Comparison of ENCODE assay signal across 1 cellular context in the genomic region with DNA sequence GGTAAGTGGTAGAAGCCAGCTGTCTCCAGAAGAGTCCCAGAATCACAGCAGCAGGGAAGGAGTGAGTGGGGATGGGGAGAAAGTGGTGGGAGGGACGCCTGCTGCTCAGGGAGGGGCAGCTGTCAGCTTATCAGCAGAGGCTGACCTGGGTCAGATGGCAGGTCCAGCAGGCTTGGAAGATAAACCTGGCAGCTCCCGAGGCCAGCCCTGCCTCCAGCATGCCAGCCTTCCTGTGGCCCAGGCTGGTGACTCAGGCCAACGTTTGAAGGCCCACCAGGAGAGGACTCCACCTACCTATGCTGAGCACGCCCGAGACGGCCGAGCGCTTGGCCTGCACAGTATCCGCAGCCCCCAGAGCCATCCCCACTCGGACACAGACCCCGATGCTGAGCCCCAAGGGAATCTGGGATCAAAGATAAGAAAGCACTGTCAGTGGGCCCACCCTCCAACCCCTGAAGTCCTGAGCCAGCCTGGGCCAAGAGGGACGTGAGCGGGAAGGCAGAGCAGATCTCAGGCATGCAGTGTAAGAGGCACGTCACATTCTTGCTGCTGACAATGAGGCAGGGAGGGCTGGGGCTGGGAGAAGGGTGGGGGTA.
TF ChIP-seq lines count a peak whose summit lies in the region.

No MANE protein-coding gene starts in this region.

TF ChIP-seq in GM23338, 12 proteins besides CTCF, POLR2A, EP300 and RAD21:
- TF ChIP-seq, protein P1, sequence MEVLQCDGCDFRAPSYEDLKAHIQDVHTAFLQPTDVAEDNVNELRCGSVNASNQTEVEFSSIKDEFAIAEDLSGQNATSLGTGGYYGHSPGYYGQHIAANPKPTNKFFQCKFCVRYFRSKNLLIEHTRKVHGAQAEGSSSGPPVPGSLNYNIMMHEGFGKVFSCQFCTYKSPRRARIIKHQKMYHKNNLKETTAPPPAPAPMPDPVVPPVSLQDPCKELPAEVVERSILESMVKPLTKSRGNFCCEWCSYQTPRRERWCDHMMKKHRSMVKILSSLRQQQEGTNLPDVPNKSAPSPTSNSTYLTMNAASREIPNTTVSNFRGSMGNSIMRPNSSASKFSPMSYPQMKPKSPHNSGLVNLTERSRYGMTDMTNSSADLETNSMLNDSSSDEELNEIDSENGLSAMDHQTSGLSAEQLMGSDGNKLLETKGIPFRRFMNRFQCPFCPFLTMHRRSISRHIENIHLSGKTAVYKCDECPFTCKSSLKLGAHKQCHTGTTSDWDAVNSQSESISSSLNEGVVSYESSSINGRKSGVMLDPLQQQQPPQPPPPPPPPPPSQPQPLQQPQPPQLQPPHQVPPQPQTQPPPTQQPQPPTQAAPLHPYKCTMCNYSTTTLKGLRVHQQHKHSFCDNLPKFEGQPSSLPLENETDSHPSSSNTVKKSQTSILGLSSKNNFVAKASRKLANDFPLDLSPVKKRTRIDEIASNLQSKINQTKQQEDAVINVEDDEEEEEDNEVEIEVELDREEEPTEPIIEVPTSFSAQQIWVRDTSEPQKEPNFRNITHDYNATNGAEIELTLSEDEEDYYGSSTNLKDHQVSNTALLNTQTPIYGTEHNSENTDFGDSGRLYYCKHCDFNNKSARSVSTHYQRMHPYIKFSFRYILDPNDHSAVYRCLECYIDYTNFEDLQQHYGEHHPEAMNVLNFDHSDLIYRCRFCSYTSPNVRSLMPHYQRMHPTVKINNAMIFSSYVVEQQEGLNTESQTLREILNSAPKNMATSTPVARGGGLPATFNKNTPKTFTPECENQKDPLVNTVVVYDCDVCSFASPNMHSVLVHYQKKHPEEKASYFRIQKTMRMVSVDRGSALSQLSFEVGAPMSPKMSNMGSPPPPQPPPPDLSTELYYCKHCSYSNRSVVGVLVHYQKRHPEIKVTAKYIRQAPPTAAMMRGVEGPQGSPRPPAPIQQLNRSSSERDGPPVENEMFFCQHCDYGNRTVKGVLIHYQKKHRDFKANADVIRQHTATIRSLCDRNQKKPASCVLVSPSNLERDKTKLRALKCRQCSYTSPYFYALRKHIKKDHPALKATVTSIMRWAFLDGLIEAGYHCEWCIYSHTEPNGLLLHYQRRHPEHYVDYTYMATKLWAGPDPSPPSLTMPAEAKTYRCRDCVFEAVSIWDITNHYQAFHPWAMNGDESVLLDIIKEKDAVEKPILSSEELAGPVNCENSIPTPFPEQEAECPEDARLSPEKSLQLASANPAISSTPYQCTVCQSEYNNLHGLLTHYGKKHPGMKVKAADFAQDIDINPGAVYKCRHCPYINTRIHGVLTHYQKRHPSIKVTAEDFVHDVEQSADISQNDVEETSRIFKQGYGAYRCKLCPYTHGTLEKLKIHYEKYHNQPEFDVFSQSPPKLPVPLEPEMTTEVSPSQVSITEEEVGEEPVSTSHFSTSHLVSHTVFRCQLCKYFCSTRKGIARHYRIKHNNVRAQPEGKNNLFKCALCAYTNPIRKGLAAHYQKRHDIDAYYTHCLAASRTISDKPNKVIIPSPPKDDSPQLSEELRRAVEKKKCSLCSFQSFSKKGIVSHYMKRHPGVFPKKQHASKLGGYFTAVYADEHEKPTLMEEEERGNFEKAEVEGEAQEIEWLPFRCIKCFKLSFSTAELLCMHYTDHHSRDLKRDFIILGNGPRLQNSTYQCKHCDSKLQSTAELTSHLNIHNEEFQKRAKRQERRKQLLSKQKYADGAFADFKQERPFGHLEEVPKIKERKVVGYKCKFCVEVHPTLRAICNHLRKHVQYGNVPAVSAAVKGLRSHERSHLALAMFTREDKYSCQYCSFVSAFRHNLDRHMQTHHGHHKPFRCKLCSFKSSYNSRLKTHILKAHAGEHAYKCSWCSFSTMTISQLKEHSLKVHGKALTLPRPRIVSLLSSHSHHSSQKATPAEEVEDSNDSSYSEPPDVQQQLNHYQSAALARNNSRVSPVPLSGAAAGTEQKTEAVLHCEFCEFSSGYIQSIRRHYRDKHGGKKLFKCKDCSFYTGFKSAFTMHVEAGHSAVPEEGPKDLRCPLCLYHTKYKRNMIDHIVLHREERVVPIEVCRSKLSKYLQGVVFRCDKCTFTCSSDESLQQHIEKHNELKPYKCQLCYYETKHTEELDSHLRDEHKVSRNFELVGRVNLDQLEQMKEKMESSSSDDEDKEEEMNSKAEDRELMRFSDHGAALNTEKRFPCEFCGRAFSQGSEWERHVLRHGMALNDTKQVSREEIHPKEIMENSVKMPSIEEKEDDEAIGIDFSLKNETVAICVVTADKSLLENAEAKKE (CRISPR knock-in tag; IDR thresholded peaks at IDR 0.05): no peak
- TF ChIP-seq POLR2AphosphoS5 (IDR thresholded peaks at IDR 0.05; ENCODE audit: low read depth): no peak
- TF ChIP-seq EZH2phosphoT487 (IDR thresholded peaks at IDR 0.05; ENCODE audit: unreplicated experiment): no peak
- TF ChIP-seq, protein P2, sequence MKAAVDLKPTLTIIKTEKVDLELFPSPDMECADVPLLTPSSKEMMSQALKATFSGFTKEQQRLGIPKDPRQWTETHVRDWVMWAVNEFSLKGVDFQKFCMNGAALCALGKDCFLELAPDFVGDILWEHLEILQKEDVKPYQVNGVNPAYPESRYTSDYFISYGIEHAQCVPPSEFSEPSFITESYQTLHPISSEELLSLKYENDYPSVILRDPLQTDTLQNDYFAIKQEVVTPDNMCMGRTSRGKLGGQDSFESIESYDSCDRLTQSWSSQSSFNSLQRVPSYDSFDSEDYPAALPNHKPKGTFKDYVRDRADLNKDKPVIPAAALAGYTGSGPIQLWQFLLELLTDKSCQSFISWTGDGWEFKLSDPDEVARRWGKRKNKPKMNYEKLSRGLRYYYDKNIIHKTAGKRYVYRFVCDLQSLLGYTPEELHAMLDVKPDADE (IDR thresholded peaks at IDR 0.05): no peak
- no peak for TF ChIP-seq EZH2 (IDR thresholded peaks at IDR 0.05; ENCODE audit: low read depth, unreplicated experiment)
- no peak for TF ChIP-seq CREB1 (CRISPR knock-in tag; IDR thresholded peaks at IDR 0.05; ENCODE audit: low read depth)
- TF ChIP-seq STAT1 (IDR thresholded peaks at IDR 0.05; ENCODE audit: unreplicated experiment): no peak
- TF ChIP-seq ZNF114 (CRISPR knock-in tag; IDR thresholded peaks at IDR 0.05): no peak
- TF ChIP-seq, protein P3, sequence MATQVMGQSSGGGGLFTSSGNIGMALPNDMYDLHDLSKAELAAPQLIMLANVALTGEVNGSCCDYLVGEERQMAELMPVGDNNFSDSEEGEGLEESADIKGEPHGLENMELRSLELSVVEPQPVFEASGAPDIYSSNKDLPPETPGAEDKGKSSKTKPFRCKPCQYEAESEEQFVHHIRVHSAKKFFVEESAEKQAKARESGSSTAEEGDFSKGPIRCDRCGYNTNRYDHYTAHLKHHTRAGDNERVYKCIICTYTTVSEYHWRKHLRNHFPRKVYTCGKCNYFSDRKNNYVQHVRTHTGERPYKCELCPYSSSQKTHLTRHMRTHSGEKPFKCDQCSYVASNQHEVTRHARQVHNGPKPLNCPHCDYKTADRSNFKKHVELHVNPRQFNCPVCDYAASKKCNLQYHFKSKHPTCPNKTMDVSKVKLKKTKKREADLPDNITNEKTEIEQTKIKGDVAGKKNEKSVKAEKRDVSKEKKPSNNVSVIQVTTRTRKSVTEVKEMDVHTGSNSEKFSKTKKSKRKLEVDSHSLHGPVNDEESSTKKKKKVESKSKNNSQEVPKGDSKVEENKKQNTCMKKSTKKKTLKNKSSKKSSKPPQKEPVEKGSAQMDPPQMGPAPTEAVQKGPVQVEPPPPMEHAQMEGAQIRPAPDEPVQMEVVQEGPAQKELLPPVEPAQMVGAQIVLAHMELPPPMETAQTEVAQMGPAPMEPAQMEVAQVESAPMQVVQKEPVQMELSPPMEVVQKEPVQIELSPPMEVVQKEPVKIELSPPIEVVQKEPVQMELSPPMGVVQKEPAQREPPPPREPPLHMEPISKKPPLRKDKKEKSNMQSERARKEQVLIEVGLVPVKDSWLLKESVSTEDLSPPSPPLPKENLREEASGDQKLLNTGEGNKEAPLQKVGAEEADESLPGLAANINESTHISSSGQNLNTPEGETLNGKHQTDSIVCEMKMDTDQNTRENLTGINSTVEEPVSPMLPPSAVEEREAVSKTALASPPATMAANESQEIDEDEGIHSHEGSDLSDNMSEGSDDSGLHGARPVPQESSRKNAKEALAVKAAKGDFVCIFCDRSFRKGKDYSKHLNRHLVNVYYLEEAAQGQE (IDR thresholded peaks at IDR 0.05; ENCODE audit: unreplicated experiment): no peak
- no peak for TF ChIP-seq JUNB (IDR thresholded peaks at IDR 0.05; ENCODE audit: unreplicated experiment)
- no peak for TF ChIP-seq ZNF331 (CRISPR knock-in tag; IDR thresholded peaks at IDR 0.05; ENCODE audit: low read depth)
- TF ChIP-seq NANOG (IDR thresholded peaks at IDR 0.05; ENCODE audit: borderline replicate concordance): no peak
